Comparison of ENCODE assay signal across 8 cellular contexts in genomic region chr11:64876835-64877341, GRCh38. TPM values are rescaled to one million over a fixed set of nuclear protein-coding genes. Genes with fewer than 3 reads are reported as not detected.
DNase-seq lines count a peak whose midpoint lies in the region; ATAC-seq, FAIRE-seq and TF ChIP-seq lines count a peak whose summit lies in the region.

No MANE protein-coding gene starts in this region.

- WGBS in stomach, 5 donors: 8 to 24% (median 11%) methylated on average over 14 of the region's 14 CpGs

- H3K9me3 ChIP-seq in cardiac muscle cell (ENCODE audit: low read depth) (no peaks in the 10 kb centered on the region), adipocyte (ENCODE audit: control insufficient read depth, low read length) (no peaks in the 10 kb centered on the region), stomach (no peaks in the 10 kb centered on the region)

- FAIRE-seq in D721Med (lab: Jason Lieb, UNC): no peak

- H3K27ac ChIP-seq in cardiac muscle cell: peak overlapping the region; percentile 81
- peak overlapping the region; percentile 90 to 94 (median 93) for H3K27ac ChIP-seq in stomach

- peak overlapping the region; percentile 88 for H3K9ac ChIP-seq in adipocyte (ENCODE audit: low read length)

- no peak for TF ChIP-seq POLR2A in stomach (IDR thresholded peaks at IDR 0.05)

- DNase-seq in cardiac muscle cell (ENCODE audit: low read depth in 1 of 2, low spot score in 1 of 2) (peak in 1 of 2 donors; percentile 62), Right ventricle myocardium inferior (ENCODE audit: missing footprints) (no peak), adipocyte (ENCODE audit: low read depth) (peak; percentile 92), kidney epithelial cell (ENCODE audit: low read depth) (no peak), stomach (peak; percentile 81), left lobe of liver (ENCODE audit: low spot score) (no peak), D721Med (ENCODE audit: insufficient read length, low spot score) (no peak), NCI-H1048 (lab: John Stamatoyannopoulos, UW) (no peak)

- H3K4me1 ChIP-seq in cardiac muscle cell (ENCODE audit: low read depth): peaks cover 43% of the 10 kb centered on the region
- peaks cover 54% of the 10 kb centered on the region for H3K4me1 ChIP-seq in adipocyte (ENCODE audit: control insufficient read depth, insufficient read depth, low read length)
- peaks cover 46 to 87% (median 85%) of the 10 kb centered on the region in 4 donors for H3K4me1 ChIP-seq in stomach

- peaks cover 5% of the 10 kb centered on the region for H3K36me3 ChIP-seq in cardiac muscle cell
- peaks cover 19% of the 10 kb centered on the region for H3K36me3 ChIP-seq in adipocyte (ENCODE audit: control insufficient read depth, insufficient read depth, low read length, severe bottlenecking)
- H3K36me3 ChIP-seq in kidney epithelial cell (ENCODE audit: control insufficient read depth, insufficient read depth, low read length): peaks cover 1% of the 10 kb centered on the region
- H3K36me3 ChIP-seq in stomach: peaks cover 19 to 31% (median 27%) of the 10 kb centered on the region in 4 donors

- no peaks in the 10 kb centered on the region for H3K27me3 ChIP-seq in cardiac muscle cell
- no peaks in the 10 kb centered on the region for H3K27me3 ChIP-seq in adipocyte (replicated peaks; ENCODE audit: control insufficient read depth, insufficient read depth, low read length)
- H3K27me3 ChIP-seq in kidney epithelial cell (ENCODE audit: control insufficient read depth, insufficient read depth, low read length): no peaks in the 10 kb centered on the region
- H3K27me3 ChIP-seq in stomach: no peaks in the 10 kb centered on the region

- intact Hi-C loops in Right ventricle myocardium inferior (cut with DNase I): loop anchor here (1.0 kb wide), 1 partner anchor 13 kb away; no protein-coding TSS in a partner anchor
- intact Hi-C loops in stomach (cut with DNase I; ENCODE audit: low total_unique reads): no loop called here

- H3K4me3 ChIP-seq in cardiac muscle cell (peak overlapping the region; percentile 81), adipocyte (ENCODE audit: low read length) (peak overlapping the region; percentile 86), kidney epithelial cell (ENCODE audit: low read depth, low read length) (peak overlapping the region; percentile 89), stomach (peak overlapping the region; percentile 79 to 98 (median 92))

- ATAC-seq in Right ventricle myocardium inferior (no peak), left lobe of liver (no peak)

- TF ChIP-seq EP300 in stomach (IDR thresholded peaks at IDR 0.05): no peak

- TF ChIP-seq CTCF in cardiac muscle cell (IDR thresholded peaks at IDR 0.05; ENCODE audit: low read depth, low read length) (no peak), kidney epithelial cell (IDR thresholded peaks at IDR 0.05; ENCODE audit: insufficient read depth, low read length, poor library complexity, severe bottlenecking) (no peak), stomach (IDR thresholded peaks at IDR 0.05) (no peak), D721Med (IDR thresholded peaks at IDR 0.05; ENCODE audit: insufficient read depth, missing control alignments) (no peak)

RNA-seq across cellular contexts. Expression of gene EHD1, which starts 1.5 kb away (rescaled TPM):
- 119 and 160 TPM in 2 replicates for total RNA-seq in cardiac muscle cell
- polyA plus RNA-seq in cardiac muscle cell: 57.4 and 70.0 TPM in 2 replicates
- total RNA-seq in Right ventricle myocardium inferior: 56.0 TPM
- total RNA-seq in kidney epithelial cell: 87.7 and 100 TPM in 2 replicates
- 100 to 1,000 TPM in 2 of 5 donors, 10 to 100 TPM in 3; 23.3 to 160 (median 56.2) TPM for total RNA-seq in stomach
- 10 to 100 TPM; 17.9 to 24.6 (median 19.4) TPM for polyA plus RNA-seq in stomach
- total RNA-seq in left lobe of liver: 29.9 TPM

RNA-seq across cellular contexts. Expression of gene CDC42BPG, which starts 32.4 kb away (rescaled TPM):
- total RNA-seq in cardiac muscle cell (4.6 and 10.1 TPM in 2 replicates), Right ventricle myocardium inferior (0.16 TPM), kidney epithelial cell (10.7 and 12.8 TPM in 2 replicates), stomach (10 to 100 TPM; 10.3 to 66.5 (median 53.3) TPM), left lobe of liver (1.2 TPM)
- polyA plus RNA-seq in cardiac muscle cell (2.2 and 3.5 TPM in 2 replicates), stomach (10 to 100 TPM in 2 of 3 donors, 1 to 10 TPM in 1; 8.9 to 20.0 (median 10.9) TPM)

RNA-seq across cellular contexts. Expression of gene ATG2A, which starts 40.1 kb away (rescaled TPM):
- total RNA-seq in cardiac muscle cell (33.9 and 36.2 TPM in 2 replicates), Right ventricle myocardium inferior (10.7 TPM), kidney epithelial cell (24.8 and 28.6 TPM in 2 replicates), stomach (10 to 100 TPM; 14.3 to 77.6 (median 46.1) TPM), left lobe of liver (34.0 TPM)
- polyA plus RNA-seq in cardiac muscle cell (8.1 and 13.3 TPM in 2 replicates), stomach (10 to 100 TPM; 12.2 to 18.7 (median 16.3) TPM)

RNA-seq across cellular contexts. Expression of gene PPP2R5B, which starts 47.6 kb away (rescaled TPM):
- total RNA-seq in cardiac muscle cell (26.2 and 29.2 TPM in 2 replicates), Right ventricle myocardium inferior (20.6 TPM), kidney epithelial cell (26.9 and 31.1 TPM in 2 replicates), stomach (10 to 100 TPM in 4 of 5 donors, 1 to 10 TPM in 1; 6.6 to 75.6 (median 25.7) TPM), left lobe of liver (9.1 TPM)
- polyA plus RNA-seq in cardiac muscle cell (29.2 and 30.7 TPM in 2 replicates), stomach (10 to 100 TPM in 2 of 3 donors, 1 to 10 TPM in 1; 9.8 to 13.8 (median 12.3) TPM)

RNA-seq across cellular contexts. Expression of gene GPHA2, which starts 58.8 kb away (rescaled TPM):
- total RNA-seq in cardiac muscle cell: not detected in 2 replicates
- 0.60 TPM in 1 of 2 replicates, not detected in the other for polyA plus RNA-seq in cardiac muscle cell
- not detected for total RNA-seq in Right ventricle myocardium inferior
- total RNA-seq in kidney epithelial cell: not detected in 2 replicates
- not detected for total RNA-seq in stomach
- polyA plus RNA-seq in stomach: under 1 TPM in 2 of 3 donors, not detected in 1; 0.30 to 0.50 TPM
- 0.25 TPM for total RNA-seq in left lobe of liver

Comparison
In these comparisons a context has a peak if more than half of its experiments do, and no peak if none do; other contexts are left out.
1. DNase-seq: peak in adipocyte (single experiment) and stomach (single experiment); none in Right ventricle myocardium inferior (single experiment), kidney epithelial cell (single experiment), left lobe of liver (single experiment), D721Med (single experiment) and NCI-H1048 (single experiment).
2. Peak in every context shown above with its lines, with median percentiles within 50 percentile points of each other: H3K4me3 ChIP-seq.